In the genomic region with DNA sequence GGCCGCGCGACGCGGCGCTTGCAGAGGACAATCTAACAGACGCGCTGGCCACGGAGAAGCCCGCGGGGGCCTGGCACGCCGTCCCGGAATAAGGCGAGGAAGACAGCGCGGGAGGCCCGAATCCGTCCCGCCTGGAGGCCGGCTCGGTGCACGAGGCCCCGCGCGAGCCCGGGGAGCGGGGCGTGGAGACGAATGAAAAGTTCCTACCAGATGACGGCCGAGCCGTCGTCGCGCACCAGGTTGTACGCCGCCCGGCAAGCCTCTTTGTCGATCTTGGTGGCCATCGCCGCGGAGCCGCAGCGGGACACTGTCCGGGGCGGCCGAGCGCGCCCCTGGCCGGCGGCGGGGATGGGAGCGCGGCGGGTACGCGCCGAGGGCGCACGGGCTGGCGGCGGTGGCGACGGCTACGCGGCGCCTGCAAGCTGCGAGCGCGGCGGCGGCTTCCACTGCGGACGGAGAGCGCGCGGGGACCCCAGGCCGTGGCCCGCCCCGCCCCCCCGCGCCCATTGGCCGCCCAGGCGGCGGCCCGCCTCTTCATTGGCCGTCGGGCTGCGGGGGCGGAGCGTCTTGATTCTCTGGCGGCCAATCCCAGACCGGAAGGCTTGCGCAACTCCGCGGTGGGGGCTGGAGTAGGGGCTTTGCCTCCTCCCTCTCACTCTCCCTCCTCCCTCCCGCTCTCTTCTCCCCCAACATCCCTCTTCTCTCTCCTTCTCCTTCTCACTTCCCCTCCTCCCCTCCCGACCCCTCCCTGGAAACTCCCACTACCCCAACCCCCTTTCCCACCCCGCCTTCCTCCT, we compare ENCODE assay signal across 8 cellular contexts. TPM values are rescaled to one million over a fixed set of nuclear protein-coding genes. Genes with fewer than 3 reads are reported as not detected.
A peak's percentile ranks its signal among the peaks of the same experiment; 100 is the strongest.
DNase-seq lines count a peak whose midpoint lies in the region; ATAC-seq and TF ChIP-seq lines count a peak whose summit lies in the region.

A gene with protein sequence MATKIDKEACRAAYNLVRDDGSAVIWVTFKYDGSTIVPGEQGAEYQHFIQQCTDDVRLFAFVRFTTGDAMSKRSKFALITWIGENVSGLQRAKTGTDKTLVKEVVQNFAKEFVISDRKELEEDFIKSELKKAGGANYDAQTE (minus strand): TSS at position 448 of the 797 bp plus-strand sequence. CDS start 164 bp downstream, at position 284.

- peak within 1 kb of the TSS; percentile 96 for H3K4me3 Mint-ChIP-seq in activated naive CD8-positive, alpha-beta T cell treated with anti-CD3 and anti-CD28 coated beads, Interleukin-2, amount 10 ng/mL, durations not matched to agents 7 days and 5 days

- no peaks in the 10 kb centered on the region for H3K9me2 ChIP-seq in SU-DHL-6 (replicated peaks; ENCODE audit: insufficient read depth, low read length)

- intact Hi-C loops in Right ventricle myocardium superior (cut with DNase I): no loop called here
- intact Hi-C loops in tibial artery (cut with DNase I; ENCODE audit: low total_unique reads): no loop called here

- H3K36me3 ChIP-seq in SU-DHL-6 (ENCODE audit: low read length) (0 out of 2 replicates have a peak, but pooled peaks cover 4% of the 10 kb centered on the region), parathyroid adenoma (ENCODE audit: control insufficient read depth, insufficient read depth, low read length) (no peaks in the 10 kb centered on the region), tibial artery (no peaks in the 10 kb centered on the region)

- peak; percentile 85 for TF ChIP-seq POLR2A in GM10847 (IDR thresholded peaks at IDR 0.05; ENCODE audit: extremely low read depth, insufficient read length)

- peak within 1 kb of the TSS; percentile 12 for H2AFZ ChIP-seq in SU-DHL-6 (ENCODE audit: low read depth, low read length, severe bottlenecking)
- H2AFZ ChIP-seq in parathyroid adenoma: peak within 1 kb of the TSS; percentile 75

- H3K4me2 ChIP-seq in SU-DHL-6 (ENCODE audit: low read depth, low read length, poor library complexity, severe bottlenecking): peak within 1 kb of the TSS; percentile 68
- peak within 1 kb of the TSS; percentile 96 for H3K4me2 ChIP-seq in parathyroid adenoma (ENCODE audit: low read length)

- H3K27ac Mint-ChIP-seq in activated naive CD8-positive, alpha-beta T cell treated with anti-CD3 and anti-CD28 coated beads, Interleukin-2, amount 10 ng/mL, durations not matched to agents 7 days and 5 days: peak within 1 kb of the TSS; percentile 87

- peaks cover 22% of the 10 kb centered on the region; the same call in 1 of the 2 replicates for H3F3A ChIP-seq in SU-DHL-6 (ENCODE audit: insufficient read depth)

- H3K36me3 Mint-ChIP-seq in activated naive CD8-positive, alpha-beta T cell treated with anti-CD3 and anti-CD28 coated beads, Interleukin-2, amount 10 ng/mL, durations not matched to agents 7 days and 5 days: peaks cover 33% of the 10 kb centered on the region

- no peak for TF ChIP-seq CTCF in SU-DHL-6 (IDR thresholded peaks at IDR 0.05; ENCODE audit: insufficient read depth, low read length, poor library complexity, severe bottlenecking)
- TF ChIP-seq CTCF in parathyroid adenoma (IDR thresholded peaks at IDR 0.05): no peak
- TF ChIP-seq CTCF in tibial artery (IDR thresholded peaks at IDR 0.05): no peak

- peak within 1 kb of the TSS; percentile 87 for H3K9ac ChIP-seq in SU-DHL-6 (ENCODE audit: low read length)
- H3K9ac ChIP-seq in parathyroid adenoma: no peak within 1 kb of the TSS

- peak within 1 kb of the TSS; percentile 91 for H3K4me3 ChIP-seq in SU-DHL-6 (ENCODE audit: insufficient read depth, low read length, poor library complexity, severe bottlenecking)
- peak within 1 kb of the TSS; percentile 77 for H3K4me3 ChIP-seq in parathyroid adenoma (ENCODE audit: low read depth, low read length)
- H3K4me3 ChIP-seq in tibial artery: peak within 1 kb of the TSS; percentile 59 to 80

- H3K27ac ChIP-seq in SU-DHL-6 (ENCODE audit: low read depth, low read length) (peak within 1 kb of the TSS; percentile 66), parathyroid adenoma (peak within 1 kb of the TSS; percentile 16), tibial artery (peak within 1 kb of the TSS; percentile 65 to 69)

- no peaks in the 10 kb centered on the region for H4K20me1 ChIP-seq in SU-DHL-6 (ENCODE audit: low read depth, low read length)

- POLR2A ChIA-PET in activated naive CD8-positive, alpha-beta T cell treated with anti-CD3 and anti-CD28 coated beads, Interleukin-2, amount 10 ng/mL, durations not matched to agents 7 days and 5 days (lab: Charles Lee): interaction anchor here (0.6 to 5.8 kb wide), 12 partner anchors 11 to 501 kb away, joined by 3 to 105 read pairs (median 8); a partner anchor contains a TSS

- H3K4me1 ChIP-seq in parathyroid adenoma (no peaks in the 10 kb centered on the region), tibial artery (peaks cover 4 to 28% (median 23%) of the 10 kb centered on the region in 4 donors)

- H3K79me2 ChIP-seq in SU-DHL-6 (ENCODE audit: insufficient read depth, low read length): peaks cover 49% of the 10 kb centered on the region
- H3K79me2 ChIP-seq in parathyroid adenoma: no peaks in the 10 kb centered on the region

- H3K27me3 Mint-ChIP-seq in activated naive CD8-positive, alpha-beta T cell treated with anti-CD3 and anti-CD28 coated beads, Interleukin-2, amount 10 ng/mL, durations not matched to agents 7 days and 5 days: peaks cover 1% of the 10 kb centered on the region

- peak; percentile 91 to 95 (median 94) for DNase-seq in NCI-H1417 (lab: John Stamatoyannopoulos, UW)
- peak; percentile 95 for DNase-seq in activated naive CD8-positive, alpha-beta T cell treated with anti-CD3 and anti-CD28 coated beads, Interleukin-2, amount 10 ng/mL, durations not matched to agents 7 days and 5 days
- peak; percentile 99 for DNase-seq in Right ventricle myocardium superior
- peak; percentile 97 to 98 for DNase-seq in tibial artery

- H3K9me3 Mint-ChIP-seq in activated naive CD8-positive, alpha-beta T cell treated with anti-CD3 and anti-CD28 coated beads, Interleukin-2, amount 10 ng/mL, durations not matched to agents 7 days and 5 days: no peaks in the 10 kb centered on the region

- H3K27me3 ChIP-seq in SU-DHL-6 (ENCODE audit: low read length) (no peaks in the 10 kb centered on the region), parathyroid adenoma (ENCODE audit: control insufficient read depth, insufficient read depth, low read length) (no peaks in the 10 kb centered on the region), tibial artery (no peaks in the 10 kb centered on the region)

- no peaks in the 10 kb centered on the region for H3K9me3 ChIP-seq in SU-DHL-6 (ENCODE audit: insufficient read depth, low read length)
- H3K9me3 ChIP-seq in parathyroid adenoma (ENCODE audit: control insufficient read depth, low read length): no peaks in the 10 kb centered on the region
- H3K9me3 ChIP-seq in tibial artery: no peaks in the 10 kb centered on the region

- ATAC-seq in HG02642 (IDR thresholded peaks at IDR 0.05; ENCODE audit: poor library complexity, unreplicated experiment) (peak; percentile 91), Right ventricle myocardium superior (ENCODE audit: poor library complexity) (peak; percentile 94)
- peak; percentile 79 for ATAC-seq in activated naive CD8-positive, alpha-beta T cell treated with anti-CD3 and anti-CD28 coated beads, Interleukin-2, amount 10 ng/mL, durations not matched to agents 7 days and 5 days (ENCODE audit: low read depth)

- peaks cover 50% of the 10 kb centered on the region for H3K4me1 Mint-ChIP-seq in activated naive CD8-positive, alpha-beta T cell treated with anti-CD3 and anti-CD28 coated beads, Interleukin-2, amount 10 ng/mL, durations not matched to agents 7 days and 5 days

RNA-seq across cellular contexts. Expression of the gene that starts here (rescaled TPM):
- total RNA-seq in activated naive CD8-positive, alpha-beta T cell treated with anti-CD3 and anti-CD28 coated beads, Interleukin-2, amount 10 ng/mL, durations not matched to agents 7 days and 5 days: 100 to 1,000 TPM; 657 to 664 TPM
- total RNA-seq in Right ventricle myocardium superior: 14.4 TPM

Comparison
In these comparisons a context has a peak if more than half of its experiments do, and no peak if none do; other contexts are left out.
1. Peak in every context shown above with its lines: DNase-seq, ATAC-seq, H3K4me3 ChIP-seq and H3K27ac ChIP-seq.
2. RNA of the gene that starts here (total RNA-seq): 657 to 664 TPM in activated naive CD8-positive, alpha-beta T cell treated with anti-CD3 and anti-CD28 coated beads, Interleukin-2, amount 10 ng/mL, durations not matched to agents 7 days and 5 days; 14.4 TPM in Right ventricle myocardium superior (single experiment); every median in the first group is over 10 times any median in the second.
3. H3K27ac ChIP-seq: peak in every context shown above with its lines; median percentile 67 in tibial artery; 66 in SU-DHL-6; 16 in parathyroid adenoma.